9 cellular contexts compared by ENCODE assay signal in genomic region chr2:157443795-157444642, GRCh38. TPM values are rescaled to one million over a fixed set of nuclear protein-coding genes. Genes with fewer than 3 reads are reported as not detected.
DNase-seq lines count a peak whose midpoint lies in the region; ATAC-seq and TF ChIP-seq lines count a peak whose summit lies in the region.
"Had no signal": no experiment of that assay in that cellular context is flagged by ENCODE, and none has a peak within 500 bp of the region (broad histone marks: within the 10 kb centered on the region; RNA-seq: fewer than 3 reads in every experiment).

Gene CYTIP (minus strand): TSS chr2:157444089. CDS start chr2:157444020, 69 bp downstream.

- no peaks in the 10 kb centered on the region for H3K27me3 Mint-ChIP-seq in stimulated activated naive CD8-positive, alpha-beta T cell treated with anti-CD3 and anti-CD28 coated beads, Interleukin-15, Interleukin-2, amounts not matched to agents 100 ng/mL and 50 ng/mL, for 24 hours

- H3K9me2 ChIP-seq in DOHH2 (replicated peaks; ENCODE audit: control insufficient read depth, low read length) = no peaks in the 10 kb centered on the region

- H3K27ac Mint-ChIP-seq in stimulated activated naive CD8-positive, alpha-beta T cell treated with anti-CD3 and anti-CD28 coated beads, Interleukin-15, Interleukin-2, amounts not matched to agents 100 ng/mL and 50 ng/mL, for 24 hours = peak within 1 kb of the TSS; percentile 100

- H3K36me3 Mint-ChIP-seq in stimulated activated naive CD8-positive, alpha-beta T cell treated with anti-CD3 and anti-CD28 coated beads, Interleukin-15, Interleukin-2, amounts not matched to agents 100 ng/mL and 50 ng/mL, for 24 hours (ENCODE audit: low read depth) = peaks cover 49% of the 10 kb centered on the region

- DNase-seq in KBM-7 (peak; percentile 90), left colon (peak; percentile 34 to 37), AG08396 (ENCODE audit: low spot score) (no peak), NCI-H146 treated with DMSO at 0.1 percent for 48 hours (lab: John Stamatoyannopoulos, UW; ENCODE audit: unreplicated experiment) (no peak)
- peak; percentile 88 for DNase-seq in activated CD8-positive, alpha-beta memory T cell treated with anti-CD3 and anti-CD28 coated beads for 24 hours

- peak; percentile 52 for ATAC-seq in GM21423 (IDR thresholded peaks at IDR 0.05; ENCODE audit: unreplicated experiment)
- ATAC-seq in left colon = no peak

- H3F3A ChIP-seq in DOHH2 (ENCODE audit: control insufficient read depth, insufficient read depth) = peaks cover 20% of the 10 kb centered on the region

- peaks cover 71% of the 10 kb centered on the region for H3K79me2 ChIP-seq in DOHH2 (ENCODE audit: control insufficient read depth, low read length)

- peaks cover 46% of the 10 kb centered on the region for H3K4me1 ChIP-seq in DOHH2 (ENCODE audit: control insufficient read depth, low read length)

- H3K27me3 ChIP-seq in DOHH2 (ENCODE audit: control insufficient read depth, low read length) = no peaks in the 10 kb centered on the region; the same call in 1 of the 2 replicates
- H3K27me3 ChIP-seq: cardiac muscle cell had no signal

- intact Hi-C loops in left colon (cut with DNase I, micrococcal nuclease) = no loop called here

- H4K20me1 ChIP-seq in DOHH2 (ENCODE audit: control insufficient read depth, insufficient read depth, low read depth, low read length) = no peaks in the 10 kb centered on the region

- peak within 1 kb of the TSS; percentile 85 for H3K4me3 ChIP-seq in DOHH2 (ENCODE audit: low read length)
- H3K4me3 ChIP-seq: cardiac muscle cell had no signal

- peaks cover 54% of the 10 kb centered on the region for H3K36me3 ChIP-seq in DOHH2 (ENCODE audit: control insufficient read depth, low read length)
- H3K36me3 ChIP-seq: cardiac muscle cell had no signal

- peaks cover 57% of the 10 kb centered on the region for H3K4me1 Mint-ChIP-seq in stimulated activated naive CD8-positive, alpha-beta T cell treated with anti-CD3 and anti-CD28 coated beads, Interleukin-15, Interleukin-2, amounts not matched to agents 100 ng/mL and 50 ng/mL, for 24 hours (ENCODE audit: low read depth)

- no peaks in the 10 kb centered on the region for H3K9me3 Mint-ChIP-seq in stimulated activated naive CD8-positive, alpha-beta T cell treated with anti-CD3 and anti-CD28 coated beads, Interleukin-15, Interleukin-2, amounts not matched to agents 100 ng/mL and 50 ng/mL, for 24 hours

- H3K4me3 Mint-ChIP-seq in stimulated activated naive CD8-positive, alpha-beta T cell treated with anti-CD3 and anti-CD28 coated beads, Interleukin-15, Interleukin-2, amounts not matched to agents 100 ng/mL and 50 ng/mL, for 24 hours = peak within 1 kb of the TSS; percentile 99

- peak within 1 kb of the TSS; percentile 91 for H3K27ac ChIP-seq in DOHH2 (ENCODE audit: low read depth, low read length)
- H3K27ac ChIP-seq: cardiac muscle cell had no signal

- in situ Hi-C loops in KBM-7 (cut with MboI; ENCODE audit: low pct_unique_long_range_greater_than_20kb, low sequenced_read_pairs) = no loop called here

- TF ChIP-seq CTCF in DOHH2 (IDR thresholded peaks at IDR 0.05; ENCODE audit: low read depth, low read length, poor library complexity, severe bottlenecking) = no peak

- peak within 1 kb of the TSS; percentile 100 for H3K4me2 ChIP-seq in DOHH2 (ENCODE audit: low read length)

- no peaks in the 10 kb centered on the region for H3K9me3 ChIP-seq in DOHH2 (ENCODE audit: control insufficient read depth, insufficient read depth, low read length)

RNA-seq across cellular contexts. Expression of gene CYTIP, which starts in this region (rescaled TPM):
- 1 to 10 TPM; 5.1 to 6.6 TPM for total RNA-seq in left colon
- total RNA-seq: cardiac muscle cell had no signal

Comparison
In these comparisons a context has a peak if more than half of its experiments do, and no peak if none do; other contexts are left out.
1. DNase-seq: peak in KBM-7 (single experiment), activated CD8-positive, alpha-beta memory T cell treated with anti-CD3 and anti-CD28 coated beads for 24 hours (single experiment) and left colon (2 of 2); none in AG08396 (single experiment) and NCI-H146 treated with DMSO at 0.1 percent for 48 hours (single experiment).